In genomic region chr1:19646366-19646765, GRCh38 we compare ENCODE assay signal across 10 cellular contexts. TPM values are rescaled to one million over a fixed set of nuclear protein-coding genes. Genes with fewer than 3 reads are reported as not detected.
A peak's percentile ranks its signal among the peaks of the same experiment; 100 is the strongest.
DNase-seq lines count a peak whose midpoint lies in the region; ATAC-seq, FAIRE-seq and TF ChIP-seq lines count a peak whose summit lies in the region.
"Had no signal": no experiment of that assay in that cellular context is flagged by ENCODE, and none has a peak within 500 bp of the region (broad histone marks: within the 10 kb centered on the region; RNA-seq: fewer than 3 reads in every experiment).

No MANE protein-coding gene starts in this region.

- DNase-seq in HFFc6 (no peak), fibroblast of mammary gland (ENCODE audit: low read depth) (no peak), GM19239 (ENCODE audit: insufficient read length, low spot score) (no peak)
- peak; percentile 62 for DNase-seq in activated CD4-positive, alpha-beta memory T cell treated with anti-CD3 and anti-CD28 coated beads for 36 hours
- DNase-seq: mesendoderm, SW 1271 had no signal

- peaks cover 15 to 22% (median 18%) of the 10 kb centered on the region in 3 donors for H3K27me3 ChIP-seq in skeletal muscle tissue (ENCODE audit: control insufficient read depth in 3 of 3, insufficient read depth in 3 of 3, low read length in 3 of 3)

- peak overlapping the region; percentile 84 for H3K4me3 ChIP-seq in fibroblast of mammary gland (ENCODE audit: control insufficient read depth, low read depth, low read length)
- H3K4me3 ChIP-seq in skeletal muscle tissue (ENCODE audit: low read length in 3 of 3) = peak overlapping the region; percentile 22 to 80 (median 78)

- peaks cover 61% of the 10 kb centered on the region for H3K4me1 Mint-ChIP-seq in HFFc6 (ENCODE audit: low read depth)
- peaks cover 45% of the 10 kb centered on the region for H3K4me1 Mint-ChIP-seq in activated CD4-positive, alpha-beta memory T cell treated with anti-CD3 and anti-CD28 coated beads for 36 hours (ENCODE audit: low read depth)

- TF ChIP-seq CTCF in HFFc6 (IDR thresholded peaks at IDR 0.05) (no peak), fibroblast of mammary gland (conservative IDR thresholded peaks at IDR 0.05; ENCODE audit: control insufficient read depth, insufficient read depth, low read depth, low read length) (no peak)

- peak overlapping the region in 2 of 3 donors; percentile 38 to 81 for H3K9ac ChIP-seq in skeletal muscle tissue (ENCODE audit: low read depth in 1 of 3, low read length in 3 of 3)

- peak overlapping the region; percentile 98 for H3K4me3 Mint-ChIP-seq in HFFc6
- peak overlapping the region; percentile 87 for H3K4me3 Mint-ChIP-seq in activated CD4-positive, alpha-beta memory T cell treated with anti-CD3 and anti-CD28 coated beads for 36 hours

- no peaks in the 10 kb centered on the region for H3K36me3 Mint-ChIP-seq in HFFc6 (ENCODE audit: low read depth)
- peaks cover 2% of the 10 kb centered on the region for H3K36me3 Mint-ChIP-seq in activated CD4-positive, alpha-beta memory T cell treated with anti-CD3 and anti-CD28 coated beads for 36 hours

- H3K27ac Mint-ChIP-seq in HFFc6 = peak overlapping the region; percentile 59; the same call in 1 of the 2 replicates
- no peak overlapping the region for H3K27ac Mint-ChIP-seq in activated CD4-positive, alpha-beta memory T cell treated with anti-CD3 and anti-CD28 coated beads for 36 hours

- FAIRE-seq in GM19239 (lab: Jason Lieb, UNC) = no peak

- H3K27ac ChIP-seq in skeletal muscle tissue (ENCODE audit: low read depth, low read length) = peak overlapping the region; percentile 87

- H3K9me3 ChIP-seq in skeletal muscle tissue (ENCODE audit: control insufficient read depth in 3 of 3, low read length in 3 of 3) = no peaks in the 10 kb centered on the region

- H3K9me3 Mint-ChIP-seq in HFFc6 = no peaks in the 10 kb centered on the region
- no peaks in the 10 kb centered on the region for H3K9me3 Mint-ChIP-seq in activated CD4-positive, alpha-beta memory T cell treated with anti-CD3 and anti-CD28 coated beads for 36 hours

- no peaks in the 10 kb centered on the region for H3K36me3 ChIP-seq in skeletal muscle tissue (ENCODE audit: control insufficient read depth in 3 of 3, insufficient read depth in 3 of 3, low read length in 3 of 3)

- CTCF ChIA-PET in activated CD4-positive, alpha-beta memory T cell treated with anti-CD3 and anti-CD28 coated beads for 36 hours (lab: Charles Lee) = interaction anchor here (0.6 to 3.7 kb wide), 8 partner anchors 10 to 303 kb away, joined by 3 to 23 read pairs (median 4); a partner anchor contains a TSS

- H3K4me1 ChIP-seq in skeletal muscle tissue (ENCODE audit: control insufficient read depth in 3 of 3, insufficient read depth in 3 of 3, low read length in 3 of 3) = peaks cover 33 to 44% (median 42%) of the 10 kb centered on the region in 3 donors

- POLR2A ChIA-PET in activated CD4-positive, alpha-beta memory T cell treated with anti-CD3 and anti-CD28 coated beads for 36 hours (lab: Charles Lee) = interaction anchor here (1.0 kb wide), 1 partner anchor 298 kb away, joined by 5 read pairs; no protein-coding TSS in a partner anchor

- no peaks in the 10 kb centered on the region; the same call in 1 of the 2 replicates for H3K27me3 Mint-ChIP-seq in HFFc6 (ENCODE audit: insufficient read depth)
- peaks cover 8% of the 10 kb centered on the region for H3K27me3 Mint-ChIP-seq in activated CD4-positive, alpha-beta memory T cell treated with anti-CD3 and anti-CD28 coated beads for 36 hours

- intact Hi-C loops in activated CD4-positive, alpha-beta memory T cell treated with anti-CD3 and anti-CD28 coated beads for 36 hours (cut with micrococcal nuclease) = loop anchor here (2.0 kb wide), 2 partner anchors 40 to 390 kb away; no protein-coding TSS in a partner anchor

- ATAC-seq in HG02970 (IDR thresholded peaks at IDR 0.05; ENCODE audit: low FRiP score, unreplicated experiment) (no peak), HG03159 (IDR thresholded peaks at IDR 0.05; ENCODE audit: unreplicated experiment) (no peak)

RNA-seq across cellular contexts. Expression of gene NBL1, which starts 2.3 kb away (rescaled TPM):
- 100 to 1,000 TPM in 3 of 6 experiments, 10 to 100 TPM in 3; 89.6 to 182 (median 104) TPM for total RNA-seq in HFFc6 (2021; fragmentation: NEBNext Ultra II Directional; extraction: Animal tissue kit (Norgen Biotek cat#: 25700))
- total RNA-seq in activated CD4-positive, alpha-beta memory T cell treated with anti-CD3 and anti-CD28 coated beads for 36 hours = 10 to 100 TPM; 25.0 to 31.3 TPM
- 23.5 TPM for total RNA-seq in skeletal muscle tissue

RNA-seq across cellular contexts. Expression of gene HTR6, which starts 18.3 kb away (rescaled TPM):
- not detected for total RNA-seq in HFFc6 (2021; fragmentation: NEBNext Ultra II Directional; extraction: Animal tissue kit (Norgen Biotek cat#: 25700))
- total RNA-seq in activated CD4-positive, alpha-beta memory T cell treated with anti-CD3 and anti-CD28 coated beads for 36 hours = under 1 TPM; 0.17 to 0.19 TPM
- total RNA-seq in skeletal muscle tissue = not detected
- total RNA-seq: M059J had no signal
